9 cellular contexts compared by ENCODE assay signal in the genomic region with DNA sequence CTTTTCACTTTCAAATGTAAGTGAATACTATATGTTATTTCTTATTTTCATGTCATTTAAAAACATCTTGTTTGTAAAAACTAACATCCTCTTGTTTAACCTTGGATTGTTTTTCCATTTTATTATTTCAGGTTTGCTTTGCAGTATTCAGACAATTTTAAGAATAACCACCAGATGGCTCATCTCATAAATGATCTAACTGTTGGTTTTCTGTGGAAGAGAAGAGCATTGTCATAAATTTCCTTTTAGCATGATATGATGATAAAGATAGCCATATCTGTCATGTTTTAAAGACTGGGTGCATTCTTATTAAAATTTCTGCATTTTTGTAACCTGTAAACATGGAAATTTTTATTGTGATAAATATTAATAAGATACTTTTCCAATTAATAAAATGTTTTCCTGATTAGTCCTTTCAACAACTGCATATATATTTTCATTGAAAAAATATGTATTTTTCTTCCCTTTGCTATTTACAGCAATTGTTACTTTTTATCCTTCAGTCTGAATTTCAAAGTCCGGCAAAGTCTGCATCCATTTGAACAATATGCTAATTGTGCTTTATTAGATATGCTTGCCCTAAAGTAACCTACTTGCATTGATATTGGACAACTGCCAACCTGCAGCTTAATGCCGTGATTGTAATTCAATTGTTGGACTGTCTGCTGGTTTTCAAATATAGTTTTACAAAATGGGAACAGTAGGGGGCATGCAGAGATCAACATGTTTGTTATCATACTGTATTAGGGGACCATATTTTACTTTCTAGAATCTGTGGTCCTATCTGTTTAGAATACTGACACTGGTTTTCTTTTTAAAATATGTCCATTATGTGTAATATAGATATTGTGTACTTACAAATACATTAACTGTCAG.
DNase-seq lines count a peak whose midpoint lies in the region; ATAC-seq and TF ChIP-seq lines count a peak whose summit lies in the region.
"Had no signal": no experiment of that assay in that cellular context is flagged by ENCODE, and none has a peak within 500 bp of the region (broad histone marks: within the 10 kb centered on the region; RNA-seq: fewer than 3 reads in every experiment).

No MANE protein-coding gene starts in this region.

- DNase-seq in cardiac muscle cell (ENCODE audit: low read depth in 1 of 2, low spot score in 1 of 2) (peak in 1 of 2 donors; percentile 42), heart left ventricle (no peak), NCI-H69 (lab: John Stamatoyannopoulos, UW) (peak; percentile 94), dorsolateral prefrontal cortex (no peak), progenitor cell of endocrine pancreas (ENCODE audit: low spot score, unreplicated experiment) (no peak), GF-D8 (lab: John Stamatoyannopoulos, UW) (no peak)
- DNase-seq in stimulated activated CD4-positive, alpha-beta T cell treated with anti-CD3 and anti-CD28 coated beads, Interleukin-2, amount 100 ng/mL, for 48 hours = no peak

- WGBS in heart left ventricle, 4 donors = 11 to 35% (median 21%) methylated on average over 2 of the region's 2 CpGs

- no peak overlapping the region for H3K4me3 Mint-ChIP-seq in progenitor cell of endocrine pancreas (ENCODE audit: low read depth)
- H3K4me3 Mint-ChIP-seq: CD4-positive, CD25-positive, alpha-beta regulatory T cell had no signal

- TF ChIP-seq CTCF in cardiac muscle cell (IDR thresholded peaks at IDR 0.05; ENCODE audit: low read depth, low read length) (peak; percentile 35), heart left ventricle (IDR thresholded peaks at IDR 0.05) (peak in 6 of 12 donors; percentile 6 to 44 (median 33)), dorsolateral prefrontal cortex (IDR thresholded peaks at IDR 0.05 in 54 of 56, conservative IDR thresholded peaks at IDR 0.05 in 2 of 56; ENCODE audit: low read depth in 1 of 56, partially characterized antibody in 56 of 56) (peak; percentile 31 to 68 (median 52)), progenitor cell of endocrine pancreas (IDR thresholded peaks at IDR 0.05; ENCODE audit: unreplicated experiment) (peak; percentile 44)

- no peak overlapping the region for H3K27ac Mint-ChIP-seq in progenitor cell of endocrine pancreas
- H3K27ac Mint-ChIP-seq: CD4-positive, CD25-positive, alpha-beta regulatory T cell had no signal

- H3K4me1 ChIP-seq in cardiac muscle cell (ENCODE audit: low read depth) = no peaks in the 10 kb centered on the region
- H3K4me1 ChIP-seq in heart left ventricle = no peaks in the 10 kb centered on the region

- no peak overlapping the region for H3K27ac ChIP-seq in cardiac muscle cell
- no peak overlapping the region for H3K27ac ChIP-seq in heart left ventricle
- H3K27ac ChIP-seq in dorsolateral prefrontal cortex = no peak overlapping the region

- H3K4me3 ChIP-seq in cardiac muscle cell = no peak overlapping the region
- H3K4me3 ChIP-seq in heart left ventricle = no peak overlapping the region
- peak overlapping the region in 13 of 59 donors; percentile 6 to 45 (median 19) for H3K4me3 ChIP-seq in dorsolateral prefrontal cortex

- H3K36me3 ChIP-seq in cardiac muscle cell (no peaks in the 10 kb centered on the region), heart left ventricle (no peaks in the 10 kb centered on the region)

- no peaks in the 10 kb centered on the region for H3K9me3 Mint-ChIP-seq in progenitor cell of endocrine pancreas (ENCODE audit: low read depth)

- no peaks in the 10 kb centered on the region for H3K36me3 Mint-ChIP-seq in progenitor cell of endocrine pancreas (ENCODE audit: insufficient read depth)
- H3K36me3 Mint-ChIP-seq: CD4-positive, CD25-positive, alpha-beta regulatory T cell had no signal

- no peaks in the 10 kb centered on the region for H3K27me3 Mint-ChIP-seq in progenitor cell of endocrine pancreas
- H3K27me3 Mint-ChIP-seq: CD4-positive, CD25-positive, alpha-beta regulatory T cell had no signal

- intact Hi-C loops in heart left ventricle (cut with DNase I) (no loop called here), dorsolateral prefrontal cortex (cut with DNase I) (loop anchor here in 1 of 2 donors (10.0 kb wide), 1 partner anchor 454 kb away; a partner anchor contains a TSS)

- ATAC-seq in heart left ventricle (no peak), HG03025 (IDR thresholded peaks at IDR 0.05; ENCODE audit: low FRiP score, unreplicated experiment) (no peak)

- H3K27me3 ChIP-seq in cardiac muscle cell (no peaks in the 10 kb centered on the region), heart left ventricle (no peaks in the 10 kb centered on the region), dorsolateral prefrontal cortex (no peaks in the 10 kb centered on the region)

- no peak for TF ChIP-seq POLR2A in heart left ventricle (IDR thresholded peaks at IDR 0.05)

- peaks cover 7% of the 10 kb centered on the region for H3K4me1 Mint-ChIP-seq in progenitor cell of endocrine pancreas (ENCODE audit: low read depth)
- H3K4me1 Mint-ChIP-seq: CD4-positive, CD25-positive, alpha-beta regulatory T cell had no signal

- H3K9me3 ChIP-seq in cardiac muscle cell (ENCODE audit: low read depth) (no peaks in the 10 kb centered on the region), heart left ventricle (no peaks in the 10 kb centered on the region)
